8 cellular contexts compared by ENCODE assay signal in the genomic region with DNA sequence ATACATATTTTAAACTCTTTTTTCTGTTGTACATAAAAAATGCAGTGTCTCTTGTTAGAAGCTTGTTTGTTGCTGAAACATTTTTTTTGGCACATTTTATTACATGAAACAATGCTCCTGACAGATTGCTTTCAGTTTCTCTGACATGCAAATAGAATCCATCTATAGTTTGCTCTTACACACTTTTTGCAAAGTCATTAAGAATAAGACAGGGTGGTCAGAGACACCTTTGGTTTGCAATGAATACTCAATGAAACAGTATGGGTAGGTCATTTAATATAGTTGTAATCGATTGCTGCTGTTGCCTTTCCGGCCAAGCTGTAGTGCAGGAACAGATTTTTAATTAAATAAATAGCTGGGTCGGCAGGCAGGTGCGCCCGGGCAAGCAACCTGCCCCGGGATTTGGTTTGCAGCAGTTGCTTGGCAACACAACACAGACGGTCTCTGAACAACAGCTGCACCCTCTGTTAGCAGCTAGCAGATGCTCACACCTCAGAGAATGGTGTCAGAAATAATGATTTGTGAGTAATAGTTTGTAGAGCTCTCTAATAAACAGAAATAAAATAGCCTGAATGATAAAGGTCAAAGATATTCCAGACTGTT.
DNase-seq lines count a peak whose midpoint lies in the region; ATAC-seq and TF ChIP-seq lines count a peak whose summit lies in the region.

No MANE protein-coding gene starts in this region.

- H3K9me3 ChIP-seq in HCT116 (ENCODE audit: control insufficient read depth in 1 of 2, insufficient read depth in 1 of 2, low read depth in 1 of 2, low read length in 2 of 2) = no peaks in the 10 kb centered on the region
- peaks cover 0 to 6% (median 2%) of the 10 kb centered on the region in 4 donors for H3K9me3 ChIP-seq in stomach
- H3K9me3 ChIP-seq in aorta (ENCODE audit: control insufficient read depth, low read length) = no peaks in the 10 kb centered on the region
- no peaks in the 10 kb centered on the region for H3K9me3 ChIP-seq in CD4-positive, alpha-beta memory T cell (ENCODE audit: control insufficient read depth in 1 of 2, low read length in 2 of 2)

- TF ChIP-seq CTCF in HCT116 (IDR thresholded peaks at IDR 0.05 in 2 of 3, conservative IDR thresholded peaks at IDR 0.05 in 1 of 3; ENCODE audit: borderline replicate concordance in 1 of 3, insufficient read depth in 1 of 3, low read depth in 2 of 3, low read length in 2 of 3) (no peak), choroid plexus epithelial cell (conservative IDR thresholded peaks at IDR 0.05; ENCODE audit: low read depth, low read length) (no peak), stomach (IDR thresholded peaks at IDR 0.05) (no peak)

- RAD21 ChIA-PET in HCT116 (lab: Charles Lee; ENCODE audit: low non-redundant PET in 1 of 2, low total read pairs in 2 of 2, uncharacterized antibody in 2 of 2, unreplicated experiment in 2 of 2) = no interaction called here

- no peaks in the 10 kb centered on the region for H4K20me1 ChIP-seq in HCT116 (ENCODE audit: insufficient read depth)

- intact Hi-C loops in HCT116 (cut with micrococcal nuclease) (no loop called here), stomach (cut with DNase I; ENCODE audit: low total_unique reads) (no loop called here), aorta (cut with DNase I) (no loop called here)
- intact Hi-C loops in CD4-positive, alpha-beta memory T cell (cut with micrococcal nuclease) = no loop called here

- CTCF ChIA-PET in HCT116 (lab: Charles Lee) = no interaction called here
- CTCF ChIA-PET in CD4-positive, alpha-beta memory T cell (lab: Charles Lee; ENCODE audit: partially characterized antibody) = interaction anchor here (1.5 kb wide), 1 partner anchor 13 kb away, joined by 5 read pairs; no protein-coding TSS in a partner anchor

- peaks cover 0 to 10% of the 10 kb centered on the region in 2 experiments; a peak in 3 of 4 replicates for H3K4me1 ChIP-seq in HCT116 (ENCODE audit: control insufficient read depth in 1 of 2, insufficient read depth in 2 of 2, low read length in 2 of 2)
- H3K4me1 ChIP-seq in stomach = peaks cover 0 to 6% (median 0%) of the 10 kb centered on the region in 4 donors
- no peaks in the 10 kb centered on the region for H3K4me1 ChIP-seq in aorta (ENCODE audit: control insufficient read depth in 1 of 2, insufficient read depth in 2 of 2, low read length in 2 of 2)
- H3K4me1 ChIP-seq in CD4-positive, alpha-beta memory T cell (ENCODE audit: insufficient read depth, low read length) = no peaks in the 10 kb centered on the region

- H3K36me3 Mint-ChIP-seq in CD4-positive, alpha-beta memory T cell = no peaks in the 10 kb centered on the region

- ATAC-seq in HCT116 (peak; percentile 62), aorta (ENCODE audit: low FRiP score) (no peak)

- DNase-seq in HCT116 (ENCODE audit: low read depth, low spot score) (no peak), NCI-H2081 (lab: John Stamatoyannopoulos, UW) (peak; percentile 94 to 99), choroid plexus epithelial cell (ENCODE audit: low read depth) (peak; percentile 35), stomach (peak; percentile 47), aorta (no peak), NK-92 (lab: John Stamatoyannopoulos, UW; ENCODE audit: unreplicated experiment) (no peak), T-helper 2 cell (no peak)
- DNase-seq in CD4-positive, alpha-beta memory T cell = no peak

- no peak overlapping the region for H3K9ac ChIP-seq in HCT116 (ENCODE audit: low read length)

- no peak overlapping the region for H3K27ac Mint-ChIP-seq in CD4-positive, alpha-beta memory T cell

- H3K4me3 ChIP-seq in HCT116 (replicated peaks in 1 of 2; ENCODE audit: low read depth in 1 of 2, low read length in 2 of 2) (no peak overlapping the region), choroid plexus epithelial cell (ENCODE audit: low read depth, low read length) (peak overlapping the region; percentile 8), stomach (peak overlapping the region; percentile 3 to 30 (median 23)), aorta (ENCODE audit: low read length in 2 of 2) (no peak overlapping the region)
- H3K4me3 ChIP-seq in CD4-positive, alpha-beta memory T cell (ENCODE audit: low read length in 2 of 2) = no peak overlapping the region

- WGBS in stomach, 5 donors = 9 to 18% (median 13%) methylated on average over 7 of the region's 7 CpGs
- 41 to 42% methylated on average over 7 of the region's 7 CpGs for WGBS in aorta, 2 donors

- peak overlapping the region; percentile 72 for H2AFZ ChIP-seq in HCT116 (ENCODE audit: low read depth, low read length, poor library complexity, severe bottlenecking)

- H3K27ac ChIP-seq in HCT116 (ENCODE audit: low read depth, low read length) = no peak overlapping the region
- no peak overlapping the region for H3K27ac ChIP-seq in stomach
- no peak overlapping the region for H3K27ac ChIP-seq in aorta (ENCODE audit: low read depth in 1 of 2, low read length in 2 of 2)
- no peak overlapping the region for H3K27ac ChIP-seq in CD4-positive, alpha-beta memory T cell (ENCODE audit: low read depth, low read length)

- peak overlapping the region in 3 of 8 donors; percentile 28 to 59 (median 28) for H3K4me3 Mint-ChIP-seq in CD4-positive, alpha-beta memory T cell

- no peaks in the 10 kb centered on the region for H3K79me2 ChIP-seq in HCT116 (ENCODE audit: insufficient read depth, low read length)

- no peaks in the 10 kb centered on the region for H3K4me1 Mint-ChIP-seq in CD4-positive, alpha-beta memory T cell

- no peaks in the 10 kb centered on the region for H3K36me3 ChIP-seq in HCT116 (ENCODE audit: control insufficient read depth in 1 of 2, insufficient read depth in 2 of 2, low read length in 2 of 2)
- no peaks in the 10 kb centered on the region for H3K36me3 ChIP-seq in stomach
- H3K36me3 ChIP-seq in aorta (ENCODE audit: control insufficient read depth in 1 of 2, insufficient read depth in 2 of 2, low read length in 1 of 2) = no peaks in the 10 kb centered on the region
- no peaks in the 10 kb centered on the region for H3K36me3 ChIP-seq in CD4-positive, alpha-beta memory T cell (ENCODE audit: insufficient read depth, low read length)

- no peak for TF ChIP-seq POLR2A in HCT116 (IDR thresholded peaks at IDR 0.05; ENCODE audit: borderline replicate concordance, extremely low read depth, insufficient read depth, insufficient read length)
- TF ChIP-seq POLR2A in stomach (IDR thresholded peaks at IDR 0.05) = no peak

- no peaks in the 10 kb centered on the region for H3K9me2 ChIP-seq in HCT116 (ENCODE audit: insufficient read depth)

- H3K27me3 Mint-ChIP-seq in CD4-positive, alpha-beta memory T cell = peaks cover 0 to 1% of the 10 kb centered on the region in 2 donors

- BruUV-seq in HCT116 (replicated peaks; lab: Mats Ljungman, UMichigan) = no TSS peak

- POLR2A ChIA-PET in HCT116 (lab: Charles Lee) = interaction anchor here (0.5 kb wide), 1 partner anchor 374 kb away, joined by 3 read pairs; no protein-coding TSS in a partner anchor
- POLR2A ChIA-PET in CD4-positive, alpha-beta memory T cell (lab: Charles Lee; ENCODE audit: partially characterized antibody) = no interaction called here

- TF ChIP-seq RAD21 in HCT116 (IDR thresholded peaks at IDR 0.05; ENCODE audit: low read depth) = no peak

- H3K27me3 ChIP-seq in HCT116 (ENCODE audit: insufficient read depth, low read length) (no peaks in the 10 kb centered on the region), stomach (no peaks in the 10 kb centered on the region), aorta (ENCODE audit: control insufficient read depth in 1 of 2, insufficient read depth in 2 of 2, low read length in 1 of 2) (no peaks in the 10 kb centered on the region)
- H3K27me3 ChIP-seq in CD4-positive, alpha-beta memory T cell (ENCODE audit: insufficient read depth, low read length) = no peaks in the 10 kb centered on the region

- H3K9me3 Mint-ChIP-seq in CD4-positive, alpha-beta memory T cell = peaks cover 0 to 14% (median 3%) of the 10 kb centered on the region in 8 donors

- peak overlapping the region; percentile 44 for H3K4me2 ChIP-seq in HCT116 (ENCODE audit: low read length)

- no peak for TF ChIP-seq EP300 in stomach (IDR thresholded peaks at IDR 0.05)

TF ChIP-seq in HCT116, 20 proteins besides CTCF, POLR2A, EP300 and RAD21:
- no peak for TF ChIP-seq SRF (IDR thresholded peaks at IDR 0.05; ENCODE audit: low read depth)
- TF ChIP-seq YY1 (IDR thresholded peaks at IDR 0.05; ENCODE audit: extremely low read depth, insufficient replicate concordance, low read depth, low read length) = no peak
- TF ChIP-seq REST (IDR thresholded peaks at IDR 0.05; ENCODE audit: low read depth) = no peak
- TF ChIP-seq ELF1 (IDR thresholded peaks at IDR 0.05; ENCODE audit: borderline replicate concordance, low read depth) = no peak
- no peak for TF ChIP-seq SIN3A (IDR thresholded peaks at IDR 0.05; ENCODE audit: low read depth)
- no peak for TF ChIP-seq EZH2phosphoT487 (IDR thresholded peaks at IDR 0.05; ENCODE audit: borderline replicate concordance)
- no peak for TF ChIP-seq EGR1 (IDR thresholded peaks at IDR 0.05; ENCODE audit: low read depth)
- TF ChIP-seq FOSL1 (IDR thresholded peaks at IDR 0.05; ENCODE audit: low read depth) = no peak
- TF ChIP-seq EZH2 (IDR thresholded peaks at IDR 0.05) = no peak
- TF ChIP-seq CBX3 (IDR thresholded peaks at IDR 0.05; ENCODE audit: low read depth) = no peak
- TF ChIP-seq CEBPB (IDR thresholded peaks at IDR 0.05; ENCODE audit: low read depth) = no peak

Comparison
In these comparisons a context has a peak if more than half of its experiments do, and no peak if none do; other contexts are left out.
1. DNase-seq: peak in NCI-H2081 (2 of 2), choroid plexus epithelial cell (single experiment) and stomach (single experiment); none in HCT116 (single experiment), aorta (0 of 2), NK-92 (single experiment), CD4-positive, alpha-beta memory T cell (0 of 5) and T-helper 2 cell (0 of 5).
2. H3K4me3 ChIP-seq: peak in choroid plexus epithelial cell (single experiment) and stomach (4 of 4); none in HCT116 (0 of 2), aorta (0 of 2) and CD4-positive, alpha-beta memory T cell (0 of 2).